In genomic region chrX:17500145-17500579, GRCh38 we compare ENCODE assay signal across 13 cellular contexts.
A peak's percentile ranks its signal among the peaks of the same experiment; 100 is the strongest.
DNase-seq lines count a peak whose midpoint lies in the region; ATAC-seq, FAIRE-seq and TF ChIP-seq lines count a peak whose summit lies in the region.
"Had no signal": no experiment of that assay in that cellular context is flagged by ENCODE, and none has a peak within 500 bp of the region (broad histone marks: within the 10 kb centered on the region; RNA-seq: fewer than 3 reads in every experiment).

No MANE protein-coding gene starts in this region.

- peaks cover 0 to 4% of the 10 kb centered on the region in 2 donors for H3K4me1 ChIP-seq in small intestine (ENCODE audit: control insufficient read depth in 2 of 2, insufficient read depth in 1 of 2, low read depth in 1 of 2, low read length in 1 of 2)

- DNase-seq in DMS153 (lab: John Stamatoyannopoulos, UW) (peak; percentile 39), DMS153 treated with DMSO at 0.1 percent for 48 hours (lab: John Stamatoyannopoulos, UW; ENCODE audit: unreplicated experiment) (no peak), NCI-H69 (lab: John Stamatoyannopoulos, UW) (peak; percentile 18), fibroblast of villous mesenchyme (ENCODE audit: low read depth) (peak; percentile 51), small intestine (peak; percentile 82), cerebellar nuclear complex (lab: John Stamatoyannopoulos, UW) (no peak)
- DNase-seq: activated CD4-positive, alpha-beta T cell treated with anti-CD3 and anti-CD28 coated beads for 36 hours; DMS 273 treated with DMSO at 0.1 percent for 48 hours; NCI-H187 treated with DMSO at 0.1 percent for 48 hours had no signal

- H3K4me3 ChIP-seq in fibroblast of villous mesenchyme (ENCODE audit: low read depth, low read length) (no peak overlapping the region), small intestine (ENCODE audit: low read depth in 1 of 2, low read length in 2 of 2) (no peak overlapping the region)
- H3K4me3 ChIP-seq: body of pancreas had no signal

- H3K36me3 ChIP-seq in small intestine (ENCODE audit: control insufficient read depth in 2 of 2, insufficient read depth in 2 of 2, low read length in 2 of 2), result no peaks in the 10 kb centered on the region

- H3K9me3 ChIP-seq in small intestine (ENCODE audit: control insufficient read depth, low read depth), result no peaks in the 10 kb centered on the region
- H3K9me3 ChIP-seq: body of pancreas had no signal

- no peak for TF ChIP-seq CTCF in fibroblast of villous mesenchyme (IDR thresholded peaks at IDR 0.05; ENCODE audit: insufficient read depth, low read depth, low read length)

- 10 to 34% (median 12%) methylated on average over 2 of the region's 2 CpGs for WGBS in small intestine, 3 donors

- H3K27ac ChIP-seq in small intestine (ENCODE audit: low read depth in 1 of 2, low read length in 1 of 2), result peak overlapping the region in 1 of 2 donors; percentile 36
- H3K27ac ChIP-seq: 22Rv1, body of pancreas had no signal

- H3K27me3 ChIP-seq in small intestine (ENCODE audit: control insufficient read depth in 2 of 2, insufficient read depth in 2 of 2, low read length in 2 of 2), result no peaks in the 10 kb centered on the region
- H3K27me3 ChIP-seq: body of pancreas had no signal

- no peak for ATAC-seq in HG02798 (IDR thresholded peaks at IDR 0.05; ENCODE audit: poor library complexity, unreplicated experiment)
- ATAC-seq in HG03378 (IDR thresholded peaks at IDR 0.05; ENCODE audit: unreplicated experiment), result no peak
- ATAC-seq: activated CD4-positive, alpha-beta T cell treated with anti-CD3 and anti-CD28 coated beads for 36 hours; body of pancreas had no signal

- no peak for FAIRE-seq in small intestine (lab: Jason Lieb, UNC)

Comparison
In these comparisons a context has a peak if more than half of its experiments do, and no peak if none do; other contexts are left out.
1. DNase-seq: peak in DMS153 (single experiment), NCI-H69 (single experiment), fibroblast of villous mesenchyme (single experiment) and small intestine (single experiment); none in DMS153 treated with DMSO at 0.1 percent for 48 hours (single experiment) and cerebellar nuclear complex (0 of 2).